In genomic region chr2:27032495-27033252, GRCh38 we compare ENCODE assay signal across 8 cellular contexts. TPM values are rescaled to one million over a fixed set of nuclear protein-coding genes. Genes with fewer than 3 reads are reported as not detected.
DNase-seq lines count a peak whose midpoint lies in the region; ATAC-seq and TF ChIP-seq lines count a peak whose summit lies in the region.

TSS of gene TMEM214 (plus strand) at chr2:27032965. CDS start at chr2:27033016, 51 bp downstream.

- peak within 1 kb of the TSS; percentile 96 for H3K4me3 Mint-ChIP-seq in T-helper 17 cell

- no peaks in the 10 kb centered on the region for H3K27me3 ChIP-seq in right cardiac atrium (ENCODE audit: control insufficient read depth, insufficient read depth)
- no peaks in the 10 kb centered on the region for H3K27me3 ChIP-seq in aorta (ENCODE audit: control insufficient read depth in 1 of 2, insufficient read depth in 2 of 2, low read length in 1 of 2)

- under 1% methylated on average over 76 of the region's 76 CpGs for WGBS in right cardiac atrium
- 0 to 1% methylated on average over 73 to 76 of the region's 76 CpGs for WGBS in aorta, 2 donors

- ATAC-seq in HG02798 (IDR thresholded peaks at IDR 0.05; ENCODE audit: poor library complexity, unreplicated experiment) (peak; percentile 95), T-helper 17 cell (peak; percentile 98), right cardiac atrium (peak; percentile 98), aorta (ENCODE audit: low FRiP score) (peak; percentile 97)

- H3K36me3 Mint-ChIP-seq in T-helper 17 cell (ENCODE audit: low read depth), result no peaks in the 10 kb centered on the region

- H3K36me3 ChIP-seq in aorta (ENCODE audit: control insufficient read depth in 1 of 2, insufficient read depth in 2 of 2, low read length in 1 of 2), result peaks cover 0 to 8% of the 10 kb centered on the region in 2 donors

- TF ChIP-seq CTCF in GM13976 (IDR thresholded peaks at IDR 0.05; ENCODE audit: borderline replicate concordance, control extremely low read depth, extremely low read depth, insufficient read depth, missing control alignments), result no peak

- H3K4me1 ChIP-seq in right cardiac atrium (ENCODE audit: control insufficient read depth, insufficient read depth, low read length) (no peaks in the 10 kb centered on the region), aorta (ENCODE audit: control insufficient read depth in 1 of 2, insufficient read depth in 2 of 2, low read length in 2 of 2) (peaks cover 0 to 3% of the 10 kb centered on the region in 2 donors)

- H3K27ac ChIP-seq in right cardiac atrium (ENCODE audit: low read length), result peak within 1 kb of the TSS; percentile 55
- peak within 1 kb of the TSS in 1 of 2 donors; percentile 79 for H3K27ac ChIP-seq in aorta (ENCODE audit: low read depth in 1 of 2, low read length in 2 of 2)

- DNase-seq in GM13976 (ENCODE audit: low spot score) (peak; percentile 96), NCI-H146 (lab: John Stamatoyannopoulos, UW) (peak; percentile 88), T-helper 17 cell (peak; percentile 62 to 72 (median 68)), amygdala (lab: John Stamatoyannopoulos, UW) (peak in 55 of 56 donors; percentile 27 to 90 (median 74)), right cardiac atrium (peak; percentile 93 to 97 (median 96)), putamen (ENCODE audit: low spot score) (peak; percentile 86), aorta (peak; percentile 94 to 96)

- peaks cover 39% of the 10 kb centered on the region for H3K4me1 Mint-ChIP-seq in T-helper 17 cell

- in situ Hi-C loops in GM13976 (cut with MboI; ENCODE audit: low sequenced_read_pairs, unreplicated experiment), result no loop called here

- H3K4me3 ChIP-seq in right cardiac atrium (ENCODE audit: low read length), result peak within 1 kb of the TSS; percentile 79
- peak within 1 kb of the TSS; percentile 67 to 71 for H3K4me3 ChIP-seq in aorta (ENCODE audit: low read length in 2 of 2)

- peak within 1 kb of the TSS; percentile 88 for H3K27ac Mint-ChIP-seq in T-helper 17 cell

- intact Hi-C loops in right cardiac atrium (cut with DNase I), result loop anchor here in 3 of 4 donors (5.0 to 10.0 kb wide), 2 partner anchors 52 to 55 kb away; partner anchors contain the start of gene KHK (in 3 of the 3)
- intact Hi-C loops in aorta (cut with DNase I), result loop anchor here (5.0 kb wide), 1 partner anchor 50 kb away; no protein-coding TSS in a partner anchor

- H3K9me3 ChIP-seq in T-helper 17 cell (ENCODE audit: control insufficient read depth, low read length, poor library complexity, severe bottlenecking) (no peaks in the 10 kb centered on the region), right cardiac atrium (ENCODE audit: control insufficient read depth, low read length) (no peaks in the 10 kb centered on the region), aorta (ENCODE audit: control insufficient read depth, low read length) (no peaks in the 10 kb centered on the region)

- H3K27me3 Mint-ChIP-seq in T-helper 17 cell, result no peaks in the 10 kb centered on the region

RNA-seq across cellular contexts. Expression of gene TMEM214, which starts in this region (rescaled TPM):
- total RNA-seq in T-helper 17 cell (10 to 100 TPM; 42.4 to 47.3 TPM), right cardiac atrium (10 to 100 TPM; 40.8 to 56.7 (median 47.7) TPM), aorta (100 to 1,000 TPM in 1 of 2 donors, 10 to 100 TPM in 1; 96.4 to 106 TPM)
- polyA plus RNA-seq in right cardiac atrium (29.4 TPM), aorta (10 to 100 TPM; 30.2 to 93.3 TPM)
